Comparison of ENCODE assay signal across 1 cellular context in genomic region chr14:105053996-105054395, GRCh38.
TF ChIP-seq lines count a peak whose summit lies in the region.

No MANE protein-coding gene starts in this region.

TF ChIP-seq in GM12878, 131 proteins besides CTCF, POLR2A, EP300 and RAD21:
- peak; percentile 40; the same call in 1 of the 2 replicates for TF ChIP-seq POLR2AphosphoS5 (IDR thresholded peaks at IDR 0.05; ENCODE audit: low read length)
- TF ChIP-seq CEBPB (IDR thresholded peaks at IDR 0.05; ENCODE audit: borderline replicate concordance in 1 of 2, low read depth in 2 of 2, low read length in 2 of 2): no peak
TF ChIP-seq in GM12878: peak in this region for 1.
